11 cellular contexts compared by ENCODE assay signal in the genomic region with DNA sequence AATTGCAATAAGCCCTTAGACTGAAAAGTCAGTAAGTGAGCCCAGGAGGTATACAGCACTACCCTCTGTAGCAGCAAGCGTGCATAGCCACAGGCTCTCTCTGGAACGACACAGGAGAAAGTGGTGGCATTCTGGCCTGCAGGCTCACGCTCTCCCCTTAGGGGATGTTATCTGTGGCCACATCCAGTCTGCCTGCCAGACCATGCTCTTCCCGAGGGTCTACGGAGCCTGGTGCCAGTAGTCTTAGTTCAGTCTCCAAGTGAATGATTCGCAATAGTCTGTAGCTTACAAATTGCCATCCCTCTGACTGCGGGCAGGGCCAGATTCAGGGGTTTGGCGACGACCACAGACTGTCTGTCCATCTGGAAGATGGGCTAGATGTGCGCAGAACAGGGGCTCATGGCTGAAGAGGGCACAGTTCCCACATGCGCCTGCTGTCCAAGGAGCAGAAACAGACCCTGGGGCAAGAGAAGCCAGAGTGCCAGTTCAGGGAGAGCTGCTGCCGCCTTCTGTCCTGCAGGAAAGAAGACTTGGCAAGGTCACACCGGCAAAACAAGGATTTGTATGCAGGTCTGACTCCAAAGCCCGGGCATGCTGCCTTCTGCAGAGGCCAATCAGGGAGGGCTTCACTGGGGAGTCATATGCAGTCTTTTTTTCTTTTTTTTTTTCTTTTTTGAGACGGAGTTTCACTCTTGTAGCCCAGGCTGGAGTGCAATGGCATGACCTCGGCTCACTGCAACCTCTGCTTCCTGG. TPM values are rescaled to one million over a fixed set of nuclear protein-coding genes. Genes with fewer than 3 reads are reported as not detected.
DNase-seq lines count a peak whose midpoint lies in the region; ATAC-seq and TF ChIP-seq lines count a peak whose summit lies in the region.
"Had no signal": no experiment of that assay in that cellular context is flagged by ENCODE, and none has a peak within 500 bp of the region (broad histone marks: within the 10 kb centered on the region; RNA-seq: fewer than 3 reads in every experiment).

No MANE protein-coding gene starts in this region.

- no peaks in the 10 kb centered on the region for H4K20me1 ChIP-seq in MM.1S (ENCODE audit: insufficient read depth, low read length)

- TF ChIP-seq CTCF in astrocyte of the spinal cord (IDR thresholded peaks at IDR 0.05; ENCODE audit: low read depth, low read length): no peak
- TF ChIP-seq CTCF in left ventricle myocardium inferior (IDR thresholded peaks at IDR 0.05; ENCODE audit: borderline replicate concordance): no peak
- TF ChIP-seq CTCF in progenitor cell of endocrine pancreas (IDR thresholded peaks at IDR 0.05; ENCODE audit: unreplicated experiment): no peak
- no peak for TF ChIP-seq CTCF in MM.1S (IDR thresholded peaks at IDR 0.05; ENCODE audit: low read length)
- TF ChIP-seq CTCF in uterus (IDR thresholded peaks at IDR 0.05): no peak

- peaks cover 2% of the 10 kb centered on the region for H3K4me1 Mint-ChIP-seq in progenitor cell of endocrine pancreas (ENCODE audit: low read depth)

- intact Hi-C loops in left ventricle myocardium inferior (cut with micrococcal nuclease): no loop called here
- intact Hi-C loops in uterus (cut with DNase I; ENCODE audit: low total_unique reads): no loop called here

- no peaks in the 10 kb centered on the region for H3K9me2 ChIP-seq in MM.1S (replicated peaks; ENCODE audit: insufficient read depth, low read length)

- H3K9ac ChIP-seq in MM.1S (ENCODE audit: low read length): no peak overlapping the region
- H3K9ac ChIP-seq: BLaER1 had no signal

- peaks cover 4% of the 10 kb centered on the region for H3K36me3 Mint-ChIP-seq in progenitor cell of endocrine pancreas (ENCODE audit: insufficient read depth)
- H3K36me3 Mint-ChIP-seq: activated naive CD8-positive, alpha-beta T cell had no signal

- ATAC-seq in GM21737 (IDR thresholded peaks at IDR 0.05; ENCODE audit: unreplicated experiment): no peak

- H3K27ac Mint-ChIP-seq in progenitor cell of endocrine pancreas: no peak overlapping the region
- H3K27ac Mint-ChIP-seq: activated naive CD8-positive, alpha-beta T cell had no signal

- H3K9me3 ChIP-seq in left ventricle myocardium inferior (replicated peaks): no peaks in the 10 kb centered on the region
- no peaks in the 10 kb centered on the region for H3K9me3 ChIP-seq in MM.1S (replicated peaks; ENCODE audit: insufficient read depth, low read length)
- no peaks in the 10 kb centered on the region for H3K9me3 ChIP-seq in uterus
- H3K9me3 ChIP-seq: Peyer's patch had no signal

- peaks cover 7% of the 10 kb centered on the region for H3K79me2 ChIP-seq in MM.1S (ENCODE audit: low read length)

- no peak overlapping the region for H3K4me3 ChIP-seq in astrocyte of the spinal cord (ENCODE audit: low read depth, low read length)
- no peak overlapping the region for H3K4me3 ChIP-seq in left ventricle myocardium inferior
- no peak overlapping the region for H3K4me3 ChIP-seq in MM.1S (ENCODE audit: low read length)
- H3K4me3 ChIP-seq in uterus: no peak overlapping the region
- H3K4me3 ChIP-seq: BLaER1, Peyer's patch had no signal

- peaks cover 46% of the 10 kb centered on the region for H3K27me3 Mint-ChIP-seq in progenitor cell of endocrine pancreas
- H3K27me3 Mint-ChIP-seq: activated naive CD8-positive, alpha-beta T cell had no signal

- no peaks in the 10 kb centered on the region for H3K36me3 ChIP-seq in left ventricle myocardium inferior
- no peaks in the 10 kb centered on the region for H3K36me3 ChIP-seq in MM.1S (replicated peaks; ENCODE audit: insufficient read depth, low read length)
- H3K36me3 ChIP-seq in uterus: no peaks in the 10 kb centered on the region
- H3K36me3 ChIP-seq: BLaER1, Peyer's patch had no signal

- no peaks in the 10 kb centered on the region for H3K27me3 ChIP-seq in left ventricle myocardium inferior (ENCODE audit: low read depth)
- H3K27me3 ChIP-seq in MM.1S (replicated peaks; ENCODE audit: insufficient read depth, low read length): no peaks in the 10 kb centered on the region
- no peaks in the 10 kb centered on the region for H3K27me3 ChIP-seq in uterus
- H3K27me3 ChIP-seq: BLaER1, Peyer's patch had no signal

- peaks cover 5% of the 10 kb centered on the region for H3K9me3 Mint-ChIP-seq in progenitor cell of endocrine pancreas (ENCODE audit: low read depth)

- no peak overlapping the region for H3K4me2 ChIP-seq in MM.1S (ENCODE audit: low read depth, low read length)
- H3K4me2 ChIP-seq: BLaER1 had no signal

- peak in 10 of 14 donors; percentile 14 to 96 (median 48) for DNase-seq in C1 segment of cervical spinal cord (lab: John Stamatoyannopoulos, UW)
- peak; percentile 13 for DNase-seq in astrocyte of the spinal cord (ENCODE audit: low read depth, low spot score)
- no peak for DNase-seq in left ventricle myocardium inferior
- no peak for DNase-seq in progenitor cell of endocrine pancreas (ENCODE audit: low spot score, unreplicated experiment)
- no peak for DNase-seq in MM.1S
- no peak for DNase-seq in uterus
- no peak for DNase-seq in SHP77 treated with DMSO at 0.1 percent for 48 hours (lab: John Stamatoyannopoulos, UW)
- DNase-seq: Peyer's patch had no signal

- H3K27ac ChIP-seq in left ventricle myocardium inferior (replicated peaks) (peak overlapping the region; percentile 100), MM.1S (ENCODE audit: low read length) (no peak overlapping the region), uterus (no peak overlapping the region)
- H3K27ac ChIP-seq: BLaER1 had no signal

- in situ Hi-C loops in astrocyte of the spinal cord (cut with HindIII; ENCODE audit: low sequenced_read_pairs): loop anchor here (10.0 to 25.0 kb wide), 2 partner anchors 75 to 228 kb away; no protein-coding TSS in a partner anchor

- H3K4me3 Mint-ChIP-seq in progenitor cell of endocrine pancreas (ENCODE audit: low read depth): peak overlapping the region; percentile 11
- H3K4me3 Mint-ChIP-seq: activated naive CD8-positive, alpha-beta T cell had no signal

- no peaks in the 10 kb centered on the region for H3F3A ChIP-seq in MM.1S (ENCODE audit: insufficient read depth, low read length)

- no peak overlapping the region for H2AFZ ChIP-seq in MM.1S (ENCODE audit: low read length)

- H3K4me1 ChIP-seq in left ventricle myocardium inferior: peaks cover 89% of the 10 kb centered on the region
- H3K4me1 ChIP-seq in MM.1S (ENCODE audit: low read length): peaks cover 12% of the 10 kb centered on the region
- peaks cover 0 to 5% of the 10 kb centered on the region in 2 donors for H3K4me1 ChIP-seq in uterus

- no peak for TF ChIP-seq POLR2A in uterus (IDR thresholded peaks at IDR 0.05)

RNA-seq across cellular contexts. Expression of gene KLF11, which starts 3.5 kb away (rescaled TPM):
- total RNA-seq in left ventricle myocardium inferior (20.8 TPM), progenitor cell of endocrine pancreas (3.5 and 4.6 TPM in 2 replicates), uterus (10 to 100 TPM; 23.4 to 49.9 (median 31.7) TPM)

RNA-seq across cellular contexts. Expression of gene CYS1, which starts 40.4 kb away (rescaled TPM):
- total RNA-seq in left ventricle myocardium inferior (3.3 TPM), progenitor cell of endocrine pancreas (2.3 and 2.5 TPM in 2 replicates), uterus (10 to 100 TPM in 2 of 4 donors, 1 to 10 TPM in 2; 7.2 to 15.5 (median 11.2) TPM)

Comparison
In these comparisons a context has a peak if more than half of its experiments do, and no peak if none do; other contexts are left out.
1. DNase-seq: peak in C1 segment of cervical spinal cord (10 of 14) and astrocyte of the spinal cord (single experiment); none in left ventricle myocardium inferior (single experiment), progenitor cell of endocrine pancreas (single experiment), MM.1S (single experiment), uterus (0 of 2) and SHP77 treated with DMSO at 0.1 percent for 48 hours (single experiment).